Comparison of ENCODE assay signal across 8 cellular contexts in genomic region chr18:79679552-79680099, GRCh38. TPM values are rescaled to one million over a fixed set of nuclear protein-coding genes. Genes with fewer than 3 reads are reported as not detected.
DNase-seq lines count a peak whose midpoint lies in the region; ATAC-seq and TF ChIP-seq lines count a peak whose summit lies in the region.

A gene with protein sequence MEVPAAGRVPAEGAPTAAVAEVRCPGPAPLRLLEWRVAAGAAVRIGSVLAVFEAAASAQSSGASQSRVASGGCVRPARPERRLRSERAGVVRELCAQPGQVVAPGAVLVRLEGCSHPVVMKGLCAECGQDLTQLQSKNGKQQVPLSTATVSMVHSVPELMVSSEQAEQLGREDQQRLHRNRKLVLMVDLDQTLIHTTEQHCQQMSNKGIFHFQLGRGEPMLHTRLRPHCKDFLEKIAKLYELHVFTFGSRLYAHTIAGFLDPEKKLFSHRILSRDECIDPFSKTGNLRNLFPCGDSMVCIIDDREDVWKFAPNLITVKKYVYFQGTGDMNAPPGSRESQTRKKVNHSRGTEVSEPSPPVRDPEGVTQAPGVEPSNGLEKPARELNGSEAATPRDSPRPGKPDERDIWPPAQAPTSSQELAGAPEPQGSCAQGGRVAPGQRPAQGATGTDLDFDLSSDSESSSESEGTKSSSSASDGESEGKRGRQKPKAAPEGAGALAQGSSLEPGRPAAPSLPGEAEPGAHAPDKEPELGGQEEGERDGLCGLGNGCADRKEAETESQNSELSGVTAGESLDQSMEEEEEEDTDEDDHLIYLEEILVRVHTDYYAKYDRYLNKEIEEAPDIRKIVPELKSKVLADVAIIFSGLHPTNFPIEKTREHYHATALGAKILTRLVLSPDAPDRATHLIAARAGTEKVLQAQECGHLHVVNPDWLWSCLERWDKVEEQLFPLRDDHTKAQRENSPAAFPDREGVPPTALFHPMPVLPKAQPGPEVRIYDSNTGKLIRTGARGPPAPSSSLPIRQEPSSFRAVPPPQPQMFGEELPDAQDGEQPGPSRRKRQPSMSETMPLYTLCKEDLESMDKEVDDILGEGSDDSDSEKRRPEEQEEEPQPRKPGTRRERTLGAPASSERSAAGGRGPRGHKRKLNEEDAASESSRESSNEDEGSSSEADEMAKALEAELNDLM (plus strand): TSS chr18:79679803. CDS start chr18:79679948, 145 bp downstream.

- intact Hi-C loops in Caco-2 (cut with micrococcal nuclease; ENCODE audit: unreplicated experiment) = loop anchor here (5.0 to 10.0 kb wide), 2 partner anchors 285 to 353 kb away; partner anchors contain the start of genes HSBP1L1 and RBFA

- peak within 1 kb of the TSS; percentile 95 for H3K9ac ChIP-seq in NT2/D1 (ENCODE audit: insufficient read length, low read depth)

- no TSS peak for BruUV-seq in Caco-2 (replicated peaks; lab: Mats Ljungman, UMichigan)

- peak within 1 kb of the TSS; percentile 90 for H3K27ac Mint-ChIP-seq in Caco-2 (ENCODE audit: unreplicated experiment)

- H3K9me3 ChIP-seq in Caco-2 = no peaks in the 10 kb centered on the region
- H3K9me3 ChIP-seq in NT2/D1 (ENCODE audit: insufficient read depth, low read length) = 0 out of 2 replicates have a peak, but pooled peaks cover 4% of the 10 kb centered on the region

- H3K36me3 Mint-ChIP-seq in Caco-2 (ENCODE audit: insufficient read depth, unreplicated experiment) = no peaks in the 10 kb centered on the region

- H3K36me3 ChIP-seq in Caco-2 (ENCODE audit: control insufficient read depth, insufficient read depth, low read length) (no peaks in the 10 kb centered on the region), NT2/D1 (ENCODE audit: insufficient read depth, insufficient read length, low read length) (peaks cover 38% of the 10 kb centered on the region)

- peak; percentile 74 to 75 for DNase-seq in Caco-2
- DNase-seq in HT-29 (ENCODE audit: low spot score) = peak; percentile 83
- DNase-seq in NT2/D1 (ENCODE audit: low read depth, low spot score) = peak; percentile 83
- DNase-seq in activated CD8-positive, alpha-beta memory T cell treated with anti-CD3 and anti-CD28 coated beads, Interleukin-2, amount 50 U/mL, for 24 hours (ENCODE audit: extremely low read depth) = peak; percentile 69
- DNase-seq in epidermal melanocyte (ENCODE audit: insufficient read length, low spot score) = peak; percentile 92
- peak; percentile 77 for DNase-seq in middle frontal gyrus (ENCODE audit: extremely low spot score, low spot score)
- peak; percentile 77 to 81 for DNase-seq in stimulated activated CD8-positive, alpha-beta memory T cell treated with anti-CD3 and anti-CD28 coated beads, Interleukin-2, amount 100 ng/mL, for 1 hour (ENCODE audit: low read depth in 2 of 2)

- H3K4me1 ChIP-seq in Caco-2 (no peaks in the 10 kb centered on the region), NT2/D1 (ENCODE audit: insufficient read depth, insufficient read length) (peaks cover 5% of the 10 kb centered on the region)

- peak within 1 kb of the TSS; percentile 87 for H3K4me3 ChIP-seq in Caco-2 (ENCODE audit: low read depth, low read length)
- peak within 1 kb of the TSS; percentile 92 for H3K4me3 ChIP-seq in NT2/D1 (ENCODE audit: insufficient read length, low read depth)

- no peaks in the 10 kb centered on the region for H3K9me3 Mint-ChIP-seq in Caco-2 (ENCODE audit: unreplicated experiment)

- no peaks in the 10 kb centered on the region for H3K27me3 Mint-ChIP-seq in Caco-2 (ENCODE audit: insufficient read depth, unreplicated experiment)

- CTCF ChIA-PET in Caco-2 (lab: Charles Lee) = interaction anchor here (0.6 kb wide), 1 partner anchor 621 kb away, joined by 3 read pairs; no protein-coding TSS in a partner anchor

- H3K4me3 Mint-ChIP-seq in Caco-2 (ENCODE audit: unreplicated experiment) = peak within 1 kb of the TSS; percentile 76

- ATAC-seq in GM21360 (IDR thresholded peaks at IDR 0.05; ENCODE audit: unreplicated experiment) = peak; percentile 59

- POLR2A ChIA-PET in Caco-2 (lab: Charles Lee) = no interaction called here

- H3K4me1 Mint-ChIP-seq in Caco-2 (ENCODE audit: low read depth, unreplicated experiment) = no peaks in the 10 kb centered on the region

- no peaks in the 10 kb centered on the region for H3K27me3 ChIP-seq in Caco-2 (replicated peaks; ENCODE audit: control insufficient read depth, insufficient read depth, low read length)
- no peaks in the 10 kb centered on the region for H3K27me3 ChIP-seq in NT2/D1 (ENCODE audit: insufficient read depth, insufficient read length)

- TF ChIP-seq CTCF in Caco-2 (IDR thresholded peaks at IDR 0.05; ENCODE audit: insufficient read depth in 1 of 2, low read depth in 1 of 2, low read length in 1 of 2, severe bottlenecking in 1 of 2, unreplicated experiment in 1 of 2) = no peak

RNA-seq across cellular contexts. Expression of the gene that starts here (rescaled TPM):
- 14.7 and 16.1 TPM in 2 replicates for total RNA-seq in Caco-2 (2022)
- total RNA-seq in HT-29 (2014; rRNA removed; shearing (Covaris generic)) = 28.9 and 30.9 TPM in 2 replicates

Comparison
In these comparisons a context has a peak if more than half of its experiments do, and no peak if none do; other contexts are left out.
1. Peak in every context shown above with its lines: DNase-seq, ATAC-seq and H3K4me3 ChIP-seq.